ENCODE assay signal across 18 cellular contexts in genomic region chr6:142374090-142374783, GRCh38.
DNase-seq lines count a peak whose midpoint lies in the region; ATAC-seq, FAIRE-seq and TF ChIP-seq lines count a peak whose summit lies in the region.
"Had no signal": no experiment of that assay in that cellular context is flagged by ENCODE, and none has a peak within 500 bp of the region (broad histone marks: within the 10 kb centered on the region; RNA-seq: fewer than 3 reads in every experiment).

No MANE protein-coding gene starts in this region.

- peaks cover 9% of the 10 kb centered on the region for H3K27me3 Mint-ChIP-seq in activated CD4-positive, alpha-beta memory T cell treated with anti-CD3 and anti-CD28 coated beads for 36 hours
- H3K27me3 Mint-ChIP-seq: activated B cell treated with CpG ODN at 0.5 μM for 24 hours had no signal

- no peaks in the 10 kb centered on the region for H3K9me3 Mint-ChIP-seq in activated CD4-positive, alpha-beta memory T cell treated with anti-CD3 and anti-CD28 coated beads for 36 hours
- H3K9me3 Mint-ChIP-seq: activated B cell treated with CpG ODN at 0.5 μM for 24 hours; memory B cell; stimulated activated memory B cell treated with anti-CD40 and anti-IgM and Interleukin-4, amounts not matched to agents 10 μg/mL and 1 μg/mL and 100 μg/mL, for 72 hours had no signal

- no peaks in the 10 kb centered on the region for H4K20me1 ChIP-seq in HCT116 (ENCODE audit: insufficient read depth)
- H4K20me1 ChIP-seq in HepG2 (ENCODE audit: insufficient read depth, low read length) = no peaks in the 10 kb centered on the region

- intact Hi-C loops in HCT116 (cut with micrococcal nuclease) (no loop called here), HepG2 (cut with micrococcal nuclease; ENCODE audit: unreplicated experiment) (loop anchor here (2.0 kb wide), 1 partner anchor 13 kb away; no protein-coding TSS in a partner anchor)
- intact Hi-C loops in activated CD4-positive, alpha-beta memory T cell treated with anti-CD3 and anti-CD28 coated beads for 36 hours (cut with micrococcal nuclease) = no loop called here

- H3K4me2 ChIP-seq in A549 (peak overlapping the region; percentile 92), HCT116 (ENCODE audit: low read length) (peak overlapping the region; percentile 72), HepG2 (ENCODE audit: low read depth, low read length) (peak overlapping the region; percentile 72)

- H3K4me1 Mint-ChIP-seq in activated CD4-positive, alpha-beta memory T cell treated with anti-CD3 and anti-CD28 coated beads for 36 hours (ENCODE audit: low read depth) = no peaks in the 10 kb centered on the region
- H3K4me1 Mint-ChIP-seq: activated B cell treated with CpG ODN at 0.5 μM for 24 hours; activated CD8-positive, alpha-beta memory T cell treated with anti-CD3 and anti-CD28 coated beads, Interleukin-2, amount 10 ng/mL, durations not matched to agents 7 days and 5 days; memory B cell; stimulated activated memory B cell treated with anti-CD40 and anti-IgM and Interleukin-4, amounts not matched to agents 10 μg/mL and 1 μg/mL and 100 μg/mL, for 72 hours had no signal

- TF ChIP-seq EP300 in A549 (IDR thresholded peaks at IDR 0.05) = no peak
- no peak for TF ChIP-seq EP300 in HepG2 (IDR thresholded peaks at IDR 0.05; ENCODE audit: low read depth in 2 of 2, low read length in 2 of 2)
- no peak for TF ChIP-seq EP300 in HepG2 (CRISPR knock-in tag; IDR thresholded peaks at IDR 0.05; ENCODE audit: borderline replicate concordance)

- H3K4me3 ChIP-seq in A549 (no peak overlapping the region), HCT116 (replicated peaks in 1 of 2; ENCODE audit: low read depth in 1 of 2, low read length in 2 of 2) (no peak overlapping the region), HepG2 (replicated peaks in 1 of 3; ENCODE audit: insufficient read depth in 1 of 3, low read depth in 2 of 3, low read length in 3 of 3) (peak overlapping the region in 1 of 3 experiments; percentile 6; a peak in 2 of 6 replicates)
- H3K4me3 ChIP-seq: ascending aorta, upper lobe of right lung had no signal

- FAIRE-seq in A549 (lab: Jason Lieb, UNC) = no peak
- no peak for FAIRE-seq in HepG2 (lab: Jason Lieb, UNC)
- no peak for FAIRE-seq in D721Med (lab: Jason Lieb, UNC)

- no peak overlapping the region for H3K4me3 Mint-ChIP-seq in activated CD4-positive, alpha-beta memory T cell treated with anti-CD3 and anti-CD28 coated beads for 36 hours
- H3K4me3 Mint-ChIP-seq: activated B cell treated with CpG ODN at 0.5 μM for 24 hours; activated CD8-positive, alpha-beta memory T cell treated with anti-CD3 and anti-CD28 coated beads, Interleukin-2, amount 10 ng/mL, durations not matched to agents 7 days and 5 days; memory B cell; stimulated activated memory B cell treated with anti-CD40 and anti-IgM and Interleukin-4, amounts not matched to agents 10 μg/mL and 1 μg/mL and 100 μg/mL, for 72 hours had no signal

- H3K36me3 ChIP-seq in HCT116 (ENCODE audit: control insufficient read depth in 1 of 2, insufficient read depth in 2 of 2, low read length in 2 of 2) (no peaks in the 10 kb centered on the region), HepG2 (replicated peaks in 1 of 2; ENCODE audit: control insufficient read depth in 1 of 2, insufficient read depth in 2 of 2, low read length in 2 of 2) (peaks cover 11 to 27% of the 10 kb centered on the region in 2 experiments)
- H3K36me3 ChIP-seq: ascending aorta, upper lobe of right lung had no signal

- WGBS in A549 (ENCODE audit: missing lambda C conversion rate) = 13% methylated on average over 4 of the region's 4 CpGs
- 44% methylated on average over 4 of the region's 4 CpGs for WGBS in HepG2 (ENCODE audit: low lambda C conversion rate)

- in situ Hi-C loops in HepG2 (cut with HindIII; ENCODE audit: extremely low pct_ligation_motif_present, low pct_unique_long_range_greater_than_20kb) = no loop called here

- RAD21 ChIA-PET in HCT116 (lab: Charles Lee; ENCODE audit: low non-redundant PET in 1 of 2, low total read pairs in 2 of 2, uncharacterized antibody in 2 of 2, unreplicated experiment in 2 of 2) = no interaction called here

- H2AFZ ChIP-seq in HCT116 (ENCODE audit: low read depth, low read length, poor library complexity, severe bottlenecking) = no peak overlapping the region
- H2AFZ ChIP-seq in HepG2 (ENCODE audit: low read length) = no peak overlapping the region

- no peaks in the 10 kb centered on the region for H3K36me3 Mint-ChIP-seq in activated CD4-positive, alpha-beta memory T cell treated with anti-CD3 and anti-CD28 coated beads for 36 hours
- H3K36me3 Mint-ChIP-seq: activated CD8-positive, alpha-beta memory T cell treated with anti-CD3 and anti-CD28 coated beads, Interleukin-2, amount 10 ng/mL, durations not matched to agents 7 days and 5 days; memory B cell; stimulated activated memory B cell treated with anti-CD40 and anti-IgM and Interleukin-4, amounts not matched to agents 10 μg/mL and 1 μg/mL and 100 μg/mL, for 72 hours had no signal

- TF ChIP-seq RAD21 in A549 (conservative IDR thresholded peaks at IDR 0.05 in 1 of 2, IDR thresholded peaks at IDR 0.05 in 1 of 2) = no peak
- no peak for TF ChIP-seq RAD21 in HCT116 (IDR thresholded peaks at IDR 0.05; ENCODE audit: low read depth)
- no peak for TF ChIP-seq RAD21 in HepG2 (CRISPR knock-in tag; IDR thresholded peaks at IDR 0.05)

- POLR2A ChIA-PET in A549 (lab: Yijun Ruan, JAX) = interaction anchor here (5.0 kb wide), 1 partner anchor 73 kb away, joined by 35 read pairs; the partner anchor contains the start of gene ADGRG6
- POLR2A ChIA-PET in HCT116 (lab: Charles Lee) = no interaction called here
- POLR2A ChIA-PET in HepG2 (lab: Yijun Ruan, JAX) = interaction anchor here (1.4 to 3.6 kb wide), 7 partner anchors 12 to 114 kb away, joined by 5 to 19 read pairs (median 10); partner anchors contain the start of gene ADGRG6
- POLR2A ChIA-PET in activated CD4-positive, alpha-beta memory T cell treated with anti-CD3 and anti-CD28 coated beads for 36 hours (lab: Charles Lee) = no interaction called here

- DNase-seq in A549 (ENCODE audit: low read depth in 1 of 2, low spot score in 1 of 2) (no peak), HCT116 (ENCODE audit: low read depth, low spot score) (no peak), HepG2 (ENCODE audit: low spot score) (peak; percentile 56), D721Med (ENCODE audit: insufficient read length, low spot score) (no peak), NCI-H1417 treated with DMSO at 0.1 percent for 48 hours (lab: John Stamatoyannopoulos, UW) (no peak)
- DNase-seq in activated CD4-positive, alpha-beta memory T cell treated with anti-CD3 and anti-CD28 coated beads for 36 hours = no peak
- no peak for DNase-seq in stimulated activated CD4-positive, alpha-beta T cell treated with anti-CD3 and anti-CD28 coated beads, Interleukin-12 subunit alpha, Interleukin-12 subunit beta, amount 100 ng/mL, for 4 hours
- DNase-seq: activated B cell treated with CpG ODN at 0.5 μM for 24 hours; activated CD8-positive, alpha-beta memory T cell treated with anti-CD3 and anti-CD28 coated beads, Interleukin-2, amount 10 ng/mL, durations not matched to agents 7 days and 5 days; activated effector memory CD4-positive, alpha-beta T cell treated with anti-CD3 and anti-CD28 coated beads, Interleukin-2, amount 50 U/mL, for 16 hours; DMS79; NCI-H1105 treated with DMSO at 0.1 percent for 48 hours; nucleus accumbens; upper lobe of right lung had no signal

- H3K9ac ChIP-seq in HCT116 (ENCODE audit: low read length) (peak overlapping the region; percentile 52), HepG2 (ENCODE audit: insufficient read depth, low read depth, low read length) (peak overlapping the region; percentile 50; the same call in 1 of the 2 replicates)

- no peak for ATAC-seq in A549
- ATAC-seq in HCT116 = no peak
- peak; percentile 49 for ATAC-seq in HepG2
- ATAC-seq: activated CD8-positive, alpha-beta memory T cell treated with anti-CD3 and anti-CD28 coated beads, Interleukin-2, amount 10 ng/mL, durations not matched to agents 7 days and 5 days; stimulated activated memory B cell treated with anti-CD40 and anti-IgM and Interleukin-4, amounts not matched to agents 10 μg/mL and 1 μg/mL and 100 μg/mL, for 72 hours; upper lobe of right lung had no signal

- BruUV-seq in HCT116 (replicated peaks; lab: Mats Ljungman, UMichigan) (no TSS peak), HepG2 (replicated peaks; lab: Mats Ljungman, UMichigan) (no TSS peak)

- H3K9me2 ChIP-seq in HCT116 (ENCODE audit: insufficient read depth) = no peaks in the 10 kb centered on the region

- H3K4me1 ChIP-seq in A549 (peaks cover 81% of the 10 kb centered on the region), HCT116 (ENCODE audit: control insufficient read depth in 1 of 2, insufficient read depth in 2 of 2, low read length in 2 of 2) (peaks cover 75 to 79% of the 10 kb centered on the region in 2 experiments), HepG2 (ENCODE audit: insufficient read depth, low read length) (peaks cover 84% of the 10 kb centered on the region)
- H3K4me1 ChIP-seq: ascending aorta had no signal

- TF ChIP-seq POLR2A in A549 (IDR thresholded peaks at IDR 0.05; ENCODE audit: low read length) = no peak
- no peak for TF ChIP-seq POLR2A in HCT116 (IDR thresholded peaks at IDR 0.05; ENCODE audit: borderline replicate concordance, extremely low read depth, insufficient read depth, insufficient read length)
- TF ChIP-seq POLR2A in HepG2 (IDR thresholded peaks at IDR 0.05; ENCODE audit: insufficient read depth in 1 of 2, low read depth in 2 of 2, low read length in 2 of 2) = no peak

- H3K79me2 ChIP-seq in HCT116 (ENCODE audit: insufficient read depth, low read length) (peaks cover 61% of the 10 kb centered on the region), HepG2 (ENCODE audit: insufficient read depth, low read length) (peaks cover 70% of the 10 kb centered on the region)

- H3K27ac ChIP-seq in A549 (peak overlapping the region; percentile 94 to 97), HCT116 (ENCODE audit: low read depth, low read length) (peak overlapping the region; percentile 92), VCaP (peak overlapping the region; percentile 33; the same call in 1 of the 2 replicates), HepG2 (ENCODE audit: extremely low read length, insufficient read depth, low read length) (peak overlapping the region; percentile 74)
- H3K27ac ChIP-seq: ascending aorta, upper lobe of right lung had no signal

- H3K27ac Mint-ChIP-seq in activated CD4-positive, alpha-beta memory T cell treated with anti-CD3 and anti-CD28 coated beads for 36 hours = no peak overlapping the region
- H3K27ac Mint-ChIP-seq: activated B cell treated with CpG ODN at 0.5 μM for 24 hours; activated CD8-positive, alpha-beta memory T cell treated with anti-CD3 and anti-CD28 coated beads, Interleukin-2, amount 10 ng/mL, durations not matched to agents 7 days and 5 days; memory B cell; stimulated activated memory B cell treated with anti-CD40 and anti-IgM and Interleukin-4, amounts not matched to agents 10 μg/mL and 1 μg/mL and 100 μg/mL, for 72 hours had no signal

- no peaks in the 10 kb centered on the region for H3K27me3 ChIP-seq in HCT116 (ENCODE audit: insufficient read depth, low read length)
- no peaks in the 10 kb centered on the region for H3K27me3 ChIP-seq in HepG2 (ENCODE audit: control insufficient read depth in 1 of 2, insufficient read depth in 2 of 2, low read length in 2 of 2)
- H3K27me3 ChIP-seq: ascending aorta, upper lobe of right lung had no signal

- TF ChIP-seq CTCF in A549 (IDR thresholded peaks at IDR 0.05) (no peak), HCT116 (IDR thresholded peaks at IDR 0.05 in 2 of 3, conservative IDR thresholded peaks at IDR 0.05 in 1 of 3; ENCODE audit: borderline replicate concordance in 1 of 3, insufficient read depth in 1 of 3, low read depth in 2 of 3, low read length in 2 of 3) (no peak), VCaP (conservative IDR thresholded peaks at IDR 0.05) (no peak), HepG2 (CRISPR knock-in tag; IDR thresholded peaks at IDR 0.05) (no peak), D721Med (IDR thresholded peaks at IDR 0.05; ENCODE audit: insufficient read depth, missing control alignments) (no peak)

- CTCF ChIA-PET in A549 (lab: Yijun Ruan, JAX) = interaction anchor here (1.3 to 3.8 kb wide), 3 partner anchors 14 to 74 kb away, joined by 3 to 11 read pairs (median 5); no protein-coding TSS in a partner anchor
- CTCF ChIA-PET in HCT116 (lab: Charles Lee) = interaction anchor here (1.0 kb wide), 1 partner anchor 13 kb away, joined by 4 read pairs; no protein-coding TSS in a partner anchor
- CTCF ChIA-PET in HepG2 (lab: Yijun Ruan, JAX; ENCODE audit: low intra/inter-chr PET ratio, low total read pairs) = no interaction called here
- CTCF ChIA-PET in activated CD4-positive, alpha-beta memory T cell treated with anti-CD3 and anti-CD28 coated beads for 36 hours (lab: Charles Lee) = no interaction called here

- H3K9me3 ChIP-seq in A549 (no peaks in the 10 kb centered on the region), HCT116 (ENCODE audit: control insufficient read depth in 1 of 2, insufficient read depth in 1 of 2, low read depth in 1 of 2, low read length in 2 of 2) (no peaks in the 10 kb centered on the region), HepG2 (ENCODE audit: low read length) (no peaks in the 10 kb centered on the region)
- H3K9me3 ChIP-seq: ascending aorta, upper lobe of right lung had no signal

Comparison
In these comparisons a context has a peak if more than half of its experiments do, and no peak if none do; other contexts are left out.
1. H3K27ac ChIP-seq: peak in every context shown above with its lines; median percentile 96 in A549; 92 in HCT116; 74 in HepG2; 33 in VCaP.
2. CTCF ChIA-PET loops: an anchor here in A549 (1.3 to 3.8 kb wide) and HCT116 (1.0 kb wide); none called in HepG2 and activated CD4-positive, alpha-beta memory T cell treated with anti-CD3 and anti-CD28 coated beads for 36 hours.
3. POLR2A ChIA-PET loops: an anchor here in A549 (5.0 kb wide) and HepG2 (1.4 to 3.6 kb wide); none called in HCT116 and activated CD4-positive, alpha-beta memory T cell treated with anti-CD3 and anti-CD28 coated beads for 36 hours.